In genomic region chr6:87146363-87146762, GRCh38 we compare ENCODE assay signal across 17 cellular contexts. TPM values are rescaled to one million over a fixed set of nuclear protein-coding genes. Genes with fewer than 3 reads are reported as not detected.
DNase-seq lines count a peak whose midpoint lies in the region; ATAC-seq and TF ChIP-seq lines count a peak whose summit lies in the region.
"Had no signal": no experiment of that assay in that cellular context is flagged by ENCODE, and none has a peak within 500 bp of the region (broad histone marks: within the 10 kb centered on the region; RNA-seq: fewer than 3 reads in every experiment).

No MANE protein-coding gene starts in this region.

- H3K36me3 ChIP-seq in CD4-positive, CD25-positive, alpha-beta regulatory T cell (ENCODE audit: control insufficient read depth, insufficient read depth, low read length) = no peaks in the 10 kb centered on the region
- no peaks in the 10 kb centered on the region for H3K36me3 ChIP-seq in brain microvascular endothelial cell (replicated peaks)

- no peaks in the 10 kb centered on the region for H3K36me3 Mint-ChIP-seq in CD4-positive, CD25-positive, alpha-beta regulatory T cell

- no peaks in the 10 kb centered on the region for H3K9me3 Mint-ChIP-seq in CD4-positive, CD25-positive, alpha-beta regulatory T cell

- ATAC-seq in CD4-positive, CD25-positive, alpha-beta regulatory T cell (ENCODE audit: low read depth in 2 of 2) = no peak
- ATAC-seq in GM18861 (IDR thresholded peaks at IDR 0.05; ENCODE audit: unreplicated experiment) = peak; percentile 74
- ATAC-seq in HG02571 (IDR thresholded peaks at IDR 0.05; ENCODE audit: unreplicated experiment) = peak; percentile 74
- ATAC-seq in HG03432 (IDR thresholded peaks at IDR 0.05; ENCODE audit: unreplicated experiment) = peak; percentile 80
- ATAC-seq: body of pancreas, foreskin keratinocyte had no signal

- DNase-seq in CD4-positive, CD25-positive, alpha-beta regulatory T cell = no peak
- DNase-seq in SK-N-DZ (ENCODE audit: low spot score) = no peak
- DNase-seq in COR-L47 (lab: John Stamatoyannopoulos, UW) = no peak
- DNase-seq in brain microvascular endothelial cell = no peak
- DNase-seq in NCI-H82 (lab: John Stamatoyannopoulos, UW) = no peak
- DNase-seq: activated CD4-positive, alpha-beta T cell treated with anti-CD3 and anti-CD28 coated beads, Interleukin-2, amount 50 U/mL, for 1 hour; body of pancreas; DMS 273 treated with DMSO at 0.1 percent for 48 hours; effector CD8-positive, alpha-beta T cell; foreskin keratinocyte; NCI-H345; stimulated activated CD4-positive, alpha-beta T cell treated with anti-CD3 and anti-CD28 coated beads, Interleukin-2, amount 100 ng/mL, for 48 hours; stimulated activated naive CD4-positive, alpha-beta T cell treated with Interleukin-2 at 50 U/mL for 16 hours had no signal

- H3K4me3 ChIP-seq in CD4-positive, CD25-positive, alpha-beta regulatory T cell (ENCODE audit: low read depth, low read length) = peak overlapping the region; percentile 19
- no peak overlapping the region for H3K4me3 ChIP-seq in brain microvascular endothelial cell (ENCODE audit: low read depth, low read length)
- H3K4me3 ChIP-seq: body of pancreas had no signal

- no peak for TF ChIP-seq CTCF in brain microvascular endothelial cell (IDR thresholded peaks at IDR 0.05; ENCODE audit: low read depth, low read length, missing control alignments)

- no peaks in the 10 kb centered on the region for H3K27me3 ChIP-seq in CD4-positive, CD25-positive, alpha-beta regulatory T cell (ENCODE audit: control insufficient read depth, insufficient read depth, low read length)
- no peaks in the 10 kb centered on the region for H3K27me3 ChIP-seq in brain microvascular endothelial cell (replicated peaks)
- H3K27me3 ChIP-seq: body of pancreas had no signal

- peak overlapping the region in 2 of 3 donors; percentile 26 to 35 for H3K27ac Mint-ChIP-seq in CD4-positive, CD25-positive, alpha-beta regulatory T cell

- H3K4me3 Mint-ChIP-seq in CD4-positive, CD25-positive, alpha-beta regulatory T cell = peak overlapping the region in 3 of 4 donors; percentile 33 to 72 (median 44)

- in situ Hi-C loops in brain microvascular endothelial cell (cut with HindIII; ENCODE audit: low pct_ligation_motif_present, low sequenced_read_pairs) = no loop called here

- H3K4me1 Mint-ChIP-seq in CD4-positive, CD25-positive, alpha-beta regulatory T cell = peaks cover 0 to 5% (median 4%) of the 10 kb centered on the region in 4 donors

- no peak overlapping the region for H3K27ac ChIP-seq in CD4-positive, CD25-positive, alpha-beta regulatory T cell (ENCODE audit: insufficient read depth, low read length, poor library complexity, severe bottlenecking)
- H3K27ac ChIP-seq in brain microvascular endothelial cell = no peak overlapping the region
- H3K27ac ChIP-seq: body of pancreas, foreskin keratinocyte had no signal

- H3K4me1 ChIP-seq in CD4-positive, CD25-positive, alpha-beta regulatory T cell (ENCODE audit: control insufficient read depth, insufficient read depth, low read length, poor library complexity, severe bottlenecking) = peaks cover 3% of the 10 kb centered on the region
- H3K4me1 ChIP-seq: foreskin keratinocyte had no signal

- no peaks in the 10 kb centered on the region for H3K9me3 ChIP-seq in CD4-positive, CD25-positive, alpha-beta regulatory T cell (ENCODE audit: control insufficient read depth in 2 of 2, low read length in 2 of 2)
- H3K9me3 ChIP-seq: body of pancreas had no signal

- peaks cover 7% of the 10 kb centered on the region for H3K27me3 Mint-ChIP-seq in CD4-positive, CD25-positive, alpha-beta regulatory T cell

RNA-seq across cellular contexts. Expression of gene ZNF292, which starts 9.0 kb away (rescaled TPM):
- total RNA-seq in CD4-positive, CD25-positive, alpha-beta regulatory T cell = 119 TPM
- 10 to 100 TPM; 25.6 to 44.1 (median 29.4) TPM for polyA plus RNA-seq in CD4-positive, CD25-positive, alpha-beta regulatory T cell
- 13.4 and 13.8 TPM in 2 replicates for polyA plus RNA-seq in SK-N-DZ (2014; cell fraction: cytosol; rRNA removed)
- polyA plus RNA-seq in SK-N-DZ (2014; cell fraction: nucleus; rRNA removed) = 28.5 and 41.0 TPM in 2 replicates

RNA-seq across cellular contexts. Expression of gene CGA, which starts 51.5 kb away (rescaled TPM):
- total RNA-seq in CD4-positive, CD25-positive, alpha-beta regulatory T cell = 0.62 TPM
- not detected for polyA plus RNA-seq in CD4-positive, CD25-positive, alpha-beta regulatory T cell
- 0.68 TPM in 1 of 2 replicates, not detected in the other for polyA plus RNA-seq in SK-N-DZ (2014; cell fraction: cytosol; rRNA removed)
- not detected in 2 replicates for polyA plus RNA-seq in SK-N-DZ (2014; cell fraction: nucleus; rRNA removed)
- total RNA-seq: body of pancreas; foreskin keratinocyte; T-helper 2 cell treated with Interferon-gamma antibody and Interleukin-4, amounts not matched to agents 100 ng/mL and 5 ng/mL, for 36 hours had no signal
- polyA plus RNA-seq: foreskin keratinocyte had no signal

Comparison
In these comparisons a context has a peak if more than half of its experiments do, and no peak if none do; other contexts are left out.
1. ATAC-seq: peak in GM18861 (single experiment), HG02571 (single experiment) and HG03432 (single experiment); none in CD4-positive, CD25-positive, alpha-beta regulatory T cell (0 of 2).